ENCODE assay signal across 1 cellular context in genomic region chr2:48343571-48344440, GRCh38.
TF ChIP-seq lines count a peak whose summit lies in the region.

No MANE protein-coding gene starts in this region.

TF ChIP-seq in HepG2, 621 proteins besides CTCF, POLR2A, EP300 and RAD21 (continued from another document and continues in another):
- TF ChIP-seq, protein P1, sequence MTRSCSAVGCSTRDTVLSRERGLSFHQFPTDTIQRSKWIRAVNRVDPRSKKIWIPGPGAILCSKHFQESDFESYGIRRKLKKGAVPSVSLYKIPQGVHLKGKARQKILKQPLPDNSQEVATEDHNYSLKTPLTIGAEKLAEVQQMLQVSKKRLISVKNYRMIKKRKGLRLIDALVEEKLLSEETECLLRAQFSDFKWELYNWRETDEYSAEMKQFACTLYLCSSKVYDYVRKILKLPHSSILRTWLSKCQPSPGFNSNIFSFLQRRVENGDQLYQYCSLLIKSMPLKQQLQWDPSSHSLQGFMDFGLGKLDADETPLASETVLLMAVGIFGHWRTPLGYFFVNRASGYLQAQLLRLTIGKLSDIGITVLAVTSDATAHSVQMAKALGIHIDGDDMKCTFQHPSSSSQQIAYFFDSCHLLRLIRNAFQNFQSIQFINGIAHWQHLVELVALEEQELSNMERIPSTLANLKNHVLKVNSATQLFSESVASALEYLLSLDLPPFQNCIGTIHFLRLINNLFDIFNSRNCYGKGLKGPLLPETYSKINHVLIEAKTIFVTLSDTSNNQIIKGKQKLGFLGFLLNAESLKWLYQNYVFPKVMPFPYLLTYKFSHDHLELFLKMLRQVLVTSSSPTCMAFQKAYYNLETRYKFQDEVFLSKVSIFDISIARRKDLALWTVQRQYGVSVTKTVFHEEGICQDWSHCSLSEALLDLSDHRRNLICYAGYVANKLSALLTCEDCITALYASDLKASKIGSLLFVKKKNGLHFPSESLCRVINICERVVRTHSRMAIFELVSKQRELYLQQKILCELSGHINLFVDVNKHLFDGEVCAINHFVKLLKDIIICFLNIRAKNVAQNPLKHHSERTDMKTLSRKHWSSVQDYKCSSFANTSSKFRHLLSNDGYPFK (CRISPR knock-in tag; IDR thresholded peaks at IDR 0.05; ENCODE audit: borderline replicate concordance) = no peak
- TF ChIP-seq ZNF740 (CRISPR knock-in tag; IDR thresholded peaks at IDR 0.05) (no peak), KMT2B (CRISPR knock-in tag; IDR thresholded peaks at IDR 0.05) (peak; percentile 45; the same call in 1 of the 2 replicates), TRIM22 (IDR thresholded peaks at IDR 0.05) (no peak), ZNF674 (CRISPR knock-in tag; IDR thresholded peaks at IDR 0.05; ENCODE audit: low read depth) (no peak), GFI1 (CRISPR knock-in tag; IDR thresholded peaks at IDR 0.05; ENCODE audit: borderline replicate concordance) (peak; percentile 61; the same call in 1 of the 2 replicates), ELF4 (CRISPR knock-in tag; IDR thresholded peaks at IDR 0.05; ENCODE audit: borderline replicate concordance) (no peak), ZFP36L2 (CRISPR knock-in tag; IDR thresholded peaks at IDR 0.05) (no peak), ZNF768 (CRISPR knock-in tag; IDR thresholded peaks at IDR 0.05) (no peak), GLI4 (CRISPR knock-in tag; IDR thresholded peaks at IDR 0.05; ENCODE audit: borderline replicate concordance) (no peak), MEIS2 (CRISPR knock-in tag; IDR thresholded peaks at IDR 0.05) (no peak), ZNF737 (CRISPR knock-in tag; IDR thresholded peaks at IDR 0.05; ENCODE audit: borderline replicate concordance) (no peak), KDM5A (IDR thresholded peaks at IDR 0.05; ENCODE audit: borderline replicate concordance, low read length) (no peak), ZNF317 (CRISPR knock-in tag; IDR thresholded peaks at IDR 0.05) (no peak; the same call in 1 of the 2 replicates), ZNF563 (CRISPR knock-in tag; IDR thresholded peaks at IDR 0.05) (no peak), RARG (CRISPR knock-in tag; IDR thresholded peaks at IDR 0.05; ENCODE audit: low read depth) (no peak), KIAA2018 (CRISPR knock-in tag; IDR thresholded peaks at IDR 0.05; ENCODE audit: borderline replicate concordance) (no peak), TERF1 (CRISPR knock-in tag; IDR thresholded peaks at IDR 0.05) (no peak), BRCA1 (CRISPR knock-in tag; IDR thresholded peaks at IDR 0.05) (no peak), ZC3H4 (CRISPR knock-in tag; IDR thresholded peaks at IDR 0.05; ENCODE audit: borderline replicate concordance) (no peak), TOPORS (CRISPR knock-in tag; IDR thresholded peaks at IDR 0.05) (no peak), ZNF296 (CRISPR knock-in tag; conservative IDR thresholded peaks at IDR 0.05) (no peak), ZNF777 (CRISPR knock-in tag; IDR thresholded peaks at IDR 0.05) (no peak), SMAD3 (CRISPR knock-in tag; IDR thresholded peaks at IDR 0.05) (no peak), HNRNPUL1 (IDR thresholded peaks at IDR 0.05; ENCODE audit: low read depth, low read length) (no peak), KDM5B (CRISPR knock-in tag; IDR thresholded peaks at IDR 0.05; ENCODE audit: borderline replicate concordance) (no peak), SCMH1 (CRISPR knock-in tag; IDR thresholded peaks at IDR 0.05; ENCODE audit: borderline replicate concordance) (no peak), NR0B2 (CRISPR knock-in tag; IDR thresholded peaks at IDR 0.05) (no peak), ZNF292 (CRISPR knock-in tag; IDR thresholded peaks at IDR 0.05; ENCODE audit: borderline replicate concordance, low read depth) (peak; percentile 43; the same call in 1 of the 2 replicates), CEBPG (CRISPR knock-in tag; IDR thresholded peaks at IDR 0.05) (0 out of 2 replicates have a peak, but pooled peaks have one; percentile 9), RBAK (CRISPR knock-in tag; IDR thresholded peaks at IDR 0.05) (no peak), HIVEP1 (CRISPR knock-in tag; IDR thresholded peaks at IDR 0.05) (no peak), ZFP90 (CRISPR knock-in tag; IDR thresholded peaks at IDR 0.05; ENCODE audit: borderline replicate concordance) (no peak), PLRG1 (conservative IDR thresholded peaks at IDR 0.05) (no peak), ZHX2 (IDR thresholded peaks at IDR 0.05; ENCODE audit: low read depth) (no peak), ZHX2 (CRISPR knock-in tag; IDR thresholded peaks at IDR 0.05; ENCODE audit: borderline replicate concordance) (no peak)
- TF ChIP-seq, protein P2, sequence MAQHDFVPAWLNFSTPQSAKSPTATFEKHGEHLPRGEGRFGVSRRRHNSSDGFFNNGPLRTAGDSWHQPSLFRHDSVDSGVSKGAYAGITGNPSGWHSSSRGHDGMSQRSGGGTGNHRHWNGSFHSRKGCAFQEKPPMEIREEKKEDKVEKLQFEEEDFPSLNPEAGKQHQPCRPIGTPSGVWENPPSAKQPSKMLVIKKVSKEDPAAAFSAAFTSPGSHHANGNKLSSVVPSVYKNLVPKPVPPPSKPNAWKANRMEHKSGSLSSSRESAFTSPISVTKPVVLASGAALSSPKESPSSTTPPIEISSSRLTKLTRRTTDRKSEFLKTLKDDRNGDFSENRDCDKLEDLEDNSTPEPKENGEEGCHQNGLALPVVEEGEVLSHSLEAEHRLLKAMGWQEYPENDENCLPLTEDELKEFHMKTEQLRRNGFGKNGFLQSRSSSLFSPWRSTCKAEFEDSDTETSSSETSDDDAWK (CRISPR knock-in tag; IDR thresholded peaks at IDR 0.05) = no peak
- TF ChIP-seq, protein P3, sequence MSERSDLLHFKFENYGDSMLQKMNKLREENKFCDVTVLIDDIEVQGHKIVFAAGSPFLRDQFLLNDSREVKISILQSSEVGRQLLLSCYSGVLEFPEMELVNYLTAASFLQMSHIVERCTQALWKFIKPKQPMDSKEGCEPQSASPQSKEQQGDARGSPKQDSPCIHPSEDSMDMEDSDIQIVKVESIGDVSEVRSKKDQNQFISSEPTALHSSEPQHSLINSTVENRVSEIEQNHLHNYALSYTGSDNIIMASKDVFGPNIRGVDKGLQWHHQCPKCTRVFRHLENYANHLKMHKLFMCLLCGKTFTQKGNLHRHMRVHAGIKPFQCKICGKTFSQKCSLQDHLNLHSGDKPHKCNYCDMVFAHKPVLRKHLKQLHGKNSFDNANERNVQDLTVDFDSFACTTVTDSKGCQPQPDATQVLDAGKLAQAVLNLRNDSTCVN (CRISPR knock-in tag; IDR thresholded peaks at IDR 0.05; ENCODE audit: borderline replicate concordance) = no peak
